Comparison of ENCODE assay signal across 8 cellular contexts in the genomic region with DNA sequence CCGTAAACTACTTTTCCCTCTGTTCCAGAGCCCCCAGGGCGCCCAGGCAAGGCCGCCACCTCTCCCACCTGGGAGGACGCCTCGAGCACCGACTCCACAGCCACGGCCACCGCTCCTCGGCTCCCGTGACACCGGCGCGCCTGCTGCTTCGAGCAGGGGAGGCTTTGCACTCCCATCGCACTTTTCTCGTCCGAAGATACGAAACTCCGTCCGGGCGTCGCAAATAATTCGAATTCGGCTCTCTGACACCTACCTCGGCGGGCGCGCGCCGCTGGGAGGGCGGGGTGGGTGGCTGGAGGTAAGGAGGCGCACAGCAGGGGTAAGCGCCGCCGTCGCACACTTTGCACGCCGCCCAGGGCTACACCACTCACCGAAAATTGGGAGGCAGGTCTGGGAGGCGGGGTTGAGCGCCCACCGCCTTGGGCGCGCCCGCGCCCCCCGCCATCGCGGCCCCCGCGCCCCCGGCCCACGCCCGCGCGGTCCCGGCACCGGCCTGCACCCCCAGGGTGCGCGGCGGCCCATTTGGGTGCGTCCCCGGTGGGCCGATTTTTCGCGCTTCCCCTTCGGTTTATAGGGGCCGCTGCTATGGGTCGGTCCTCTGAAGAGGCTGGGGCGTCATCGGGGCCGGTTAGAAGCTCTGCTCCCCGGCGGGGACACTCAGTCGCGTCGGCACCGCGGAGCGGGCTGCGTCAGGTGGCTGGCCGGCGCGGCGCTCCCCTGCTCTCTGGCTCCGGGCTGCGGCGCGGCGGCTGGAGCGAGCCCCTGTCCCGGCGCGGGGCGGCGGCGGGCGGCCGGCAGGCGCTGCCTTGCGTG. TPM values are rescaled to one million over a fixed set of nuclear protein-coding genes. Genes with fewer than 3 reads are reported as not detected.
DNase-seq lines count a peak whose midpoint lies in the region; ATAC-seq, FAIRE-seq and TF ChIP-seq lines count a peak whose summit lies in the region.

No MANE protein-coding gene starts in this region.

- FAIRE-seq in GM12892 (lab: Jason Lieb, UNC): peak; percentile 73
- no peak for FAIRE-seq in kidney (lab: Jason Lieb, UNC)

- H3K9me3 ChIP-seq in kidney (ENCODE audit: control insufficient read depth in 1 of 2, low read length in 2 of 2): no peaks in the 10 kb centered on the region

- peak overlapping the region; percentile 67 to 70 for H3K4me3 ChIP-seq in kidney (ENCODE audit: low read length in 2 of 2)

- peaks cover 0 to 1% of the 10 kb centered on the region in 2 donors for H3K4me1 ChIP-seq in kidney (ENCODE audit: control insufficient read depth in 1 of 2, insufficient read depth in 1 of 2, low read depth in 1 of 2, low read length in 2 of 2)

- ATAC-seq in HG02798 (IDR thresholded peaks at IDR 0.05; ENCODE audit: poor library complexity, unreplicated experiment): peak; percentile 40

- intact Hi-C loops in kidney (cut with DNase I): no loop called here

- H3K27ac ChIP-seq in kidney (ENCODE audit: low read depth in 2 of 2, low read length in 2 of 2): peak overlapping the region in 1 of 2 donors; percentile 32

- H3K9ac ChIP-seq in kidney (ENCODE audit: low read length in 2 of 2): peak overlapping the region; percentile 55 to 75

- no peak for TF ChIP-seq CTCF in kidney (IDR thresholded peaks at IDR 0.05; ENCODE audit: borderline replicate concordance, extremely low read depth, insufficient read depth)

- H3K36me3 ChIP-seq in kidney (ENCODE audit: control insufficient read depth in 1 of 2, insufficient read depth in 2 of 2, low read length in 2 of 2): no peaks in the 10 kb centered on the region

- peak; percentile 69 for DNase-seq in GM12892 (ENCODE audit: insufficient read length)
- peak; percentile 59 to 64 for DNase-seq in NCI-H2081 (lab: John Stamatoyannopoulos, UW)
- peak; percentile 70 for DNase-seq in activated CD4-positive, CD25-positive, alpha-beta regulatory T cell treated with anti-CD3 and anti-CD28 coated beads, Interleukin-2, amount 50 U/mL, for 16 hours (ENCODE audit: low read depth, low spot score)
- peak; percentile 84 for DNase-seq in central memory CD4-positive, alpha-beta T cell
- peak; percentile 94 for DNase-seq in kidney
- peak; percentile 68 to 71 for DNase-seq in stimulated activated CD4-positive, alpha-beta T cell treated with anti-CD3 and anti-CD28 coated beads, Interleukin-15, amount 100 ng/mL, for 48 hours (ENCODE audit: low read depth in 2 of 2)
- DNase-seq in T1000 (lab: John Stamatoyannopoulos, UW): no peak

- TF ChIP-seq POLR2A in GM12892 (IDR thresholded peaks at IDR 0.05; ENCODE audit: low read depth, low read length): peak; percentile 99

RNA-seq across cellular contexts. Expression of a gene that starts 36.2 kb away (rescaled TPM):
- 586 TPM for polyA plus RNA-seq in GM12892 (2012; ENCODE audit: missing spikeins)
- total RNA-seq in kidney: 792 TPM
- 867 TPM for polyA plus RNA-seq in kidney (ENCODE audit: insufficient read depth, low read depth, low replicate concordance)

RNA-seq across cellular contexts. Expression of a gene that starts 38.0 kb away (rescaled TPM):
- polyA plus RNA-seq in GM12892 (2012; ENCODE audit: missing spikeins): 0.59 TPM
- 0.88 TPM for total RNA-seq in kidney
- polyA plus RNA-seq in kidney (ENCODE audit: insufficient read depth, low read depth, low replicate concordance): 0.37 TPM
